In the genomic region with DNA sequence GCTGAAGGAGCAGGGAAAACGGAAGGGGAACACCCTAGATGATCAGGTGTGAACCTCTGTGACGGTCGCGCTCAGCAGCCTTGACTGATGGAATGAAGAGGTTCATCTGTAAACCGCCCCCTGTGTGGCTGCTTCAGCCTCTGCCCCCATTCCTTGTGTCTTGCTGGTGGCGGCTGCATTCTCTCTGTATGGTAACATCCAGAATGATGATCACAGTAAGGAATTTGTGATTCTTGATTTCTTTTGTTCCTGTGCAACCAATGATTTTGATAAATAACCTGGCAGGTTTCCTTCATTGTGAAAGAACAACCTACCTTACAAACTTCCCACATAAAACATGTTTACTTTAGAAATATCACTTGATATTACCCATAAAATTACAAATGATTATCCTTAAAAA, we compare ENCODE assay signal across 20 cellular contexts.
"Had no signal": no experiment of that assay in that cellular context is flagged by ENCODE, and none has a peak within 500 bp of the region (broad histone marks: within the 10 kb centered on the region; RNA-seq: fewer than 3 reads in every experiment).

No MANE protein-coding gene starts in this region.

- FAIRE-seq: colon, endothelial cell of umbilical vein had no signal

- DNase-seq: activated T-cell treated with anti-CD3 and anti-CD28 coated beads, Interleukin-2, amount 50 U/mL, for 24 hours; effector memory CD4-positive, alpha-beta T cell; foreskin melanocyte; immature natural killer cell; mucosa of descending colon; occipital lobe; retina; stimulated activated CD4-positive, alpha-beta T cell treated with anti-CD3 and anti-CD28 coated beads, Interleukin-4, amount 100 ng/mL, for 24 hours; stimulated activated naive CD4-positive, alpha-beta T cell treated with Interleukin-2 at 50 U/mL for 16 hours; T-helper 9 cell; upper lobe of right lung had no signal

- H3K27ac ChIP-seq: ascending aorta, hepatocyte, thoracic aorta, upper lobe of right lung had no signal

- H3K4me3 ChIP-seq: ascending aorta, hepatocyte, mucosa of descending colon, thoracic aorta, upper lobe of right lung had no signal

- H3K9me3 ChIP-seq: mucosa of descending colon, thoracic aorta, upper lobe of right lung had no signal

- H3K4me2 ChIP-seq: hepatocyte had no signal

- H2AFZ ChIP-seq: hepatocyte had no signal

- H3K4me1 ChIP-seq: ascending aorta, upper lobe of right lung had no signal

- H3K27me3 ChIP-seq: ascending aorta, hepatocyte, upper lobe of right lung had no signal

- ATAC-seq: activated naive CD4-positive, alpha-beta T cell treated with anti-CD3 and anti-CD28 coated beads, Interleukin-2, amount 50 U/mL, for 72 hours; activated T-helper 17 cell treated with anti-CD3 and anti-CD28 coated beads, Interleukin-2, amount 50 U/mL, for 72 hours; esophagus mucosa; mucosa of descending colon; WTC11 had no signal

- H3K79me2 ChIP-seq: hepatocyte had no signal
